1 cellular context compared by ENCODE assay signal in genomic region chr22:19430890-19431541, GRCh38.
TF ChIP-seq lines count a peak whose summit lies in the region.

No MANE protein-coding gene starts in this region.

TF ChIP-seq in HEK293, 187 proteins besides CTCF, POLR2A, EP300 and RAD21 (continued from another document):
- TF ChIP-seq HIC1 (tag by site-specific recombination; IDR thresholded peaks at IDR 0.05) (peak; percentile 80), ZNF416 (tag by site-specific recombination; IDR thresholded peaks at IDR 0.05) (no peak), ZNF140 (tag by site-specific recombination; IDR thresholded peaks at IDR 0.05) (no peak), ZBTB21 (tag by site-specific recombination; IDR thresholded peaks at IDR 0.05) (0 out of 2 replicates have a peak, but pooled peaks have one; percentile 4), ZNF18 (tag by site-specific recombination; IDR thresholded peaks at IDR 0.05) (no peak), PBX3 (CRISPR knock-in tag; IDR thresholded peaks at IDR 0.05) (no peak), ZNF707 (tag by site-specific recombination; IDR thresholded peaks at IDR 0.05) (no peak), ZBTB48 (tag by site-specific recombination; IDR thresholded peaks at IDR 0.05) (peak; percentile 59; the same call in 1 of the 2 replicates), ZNF169 (tag by site-specific recombination; IDR thresholded peaks at IDR 0.05) (no peak), SCRT2 (tag by site-specific recombination; IDR thresholded peaks at IDR 0.05) (peak; percentile 58), SCRT1 (tag by site-specific recombination; IDR thresholded peaks at IDR 0.05; ENCODE audit: borderline replicate concordance) (0 out of 2 replicates have a peak, but pooled peaks have one; percentile 29), ZNF473 (tag by site-specific recombination; IDR thresholded peaks at IDR 0.05) (no peak), ZNF639 (tag by site-specific recombination; IDR thresholded peaks at IDR 0.05) (no peak), YY1 (tag by site-specific recombination; IDR thresholded peaks at IDR 0.05) (0 out of 2 replicates have a peak, but pooled peaks have one; percentile 26), ZNF221 (tag by site-specific recombination; IDR thresholded peaks at IDR 0.05; ENCODE audit: borderline replicate concordance) (no peak), ZNF335 (tag by site-specific recombination; conservative IDR thresholded peaks at IDR 0.05) (peak; percentile 42), GLIS2 (tag by site-specific recombination; IDR thresholded peaks at IDR 0.05) (peak; percentile 30; the same call in 1 of the 2 replicates), ZNF514 (tag by site-specific recombination; IDR thresholded peaks at IDR 0.05) (no peak), ZNF394 (tag by site-specific recombination; IDR thresholded peaks at IDR 0.05; ENCODE audit: borderline replicate concordance) (no peak), ZNF292 (tag by site-specific recombination; IDR thresholded peaks at IDR 0.05; ENCODE audit: borderline replicate concordance, low read depth) (no peak), ZNF596 (tag by site-specific recombination; IDR thresholded peaks at IDR 0.05) (no peak), ZBTB17 (tag by site-specific recombination; IDR thresholded peaks at IDR 0.05) (peak; percentile 71), ZNF202 (tag by site-specific recombination; IDR thresholded peaks at IDR 0.05; ENCODE audit: borderline replicate concordance) (no peak), HOXA7 (CRISPR knock-in tag; IDR thresholded peaks at IDR 0.05; ENCODE audit: borderline replicate concordance) (no peak), SP3 (tag by site-specific recombination; IDR thresholded peaks at IDR 0.05) (no peak), IKZF3 (tag by site-specific recombination; IDR thresholded peaks at IDR 0.05) (0 out of 2 replicates have a peak, but pooled peaks have one; percentile 0), ZBTB20 (tag by site-specific recombination; IDR thresholded peaks at IDR 0.05) (peak; percentile 81), KLF7 (tag by site-specific recombination; IDR thresholded peaks at IDR 0.05; ENCODE audit: borderline replicate concordance) (no peak), ZNF341 (tag by site-specific recombination; IDR thresholded peaks at IDR 0.05; ENCODE audit: low read depth) (0 out of 2 replicates have a peak, but pooled peaks have one; percentile 1), MYNN (tag by site-specific recombination; IDR thresholded peaks at IDR 0.05; ENCODE audit: borderline replicate concordance) (no peak), KLF1 (tag by site-specific recombination; IDR thresholded peaks at IDR 0.05) (no peak), ZNF555 (tag by site-specific recombination; conservative IDR thresholded peaks at IDR 0.05) (no peak), ZFHX2 (tag by site-specific recombination; conservative IDR thresholded peaks at IDR 0.05) (no peak), ZNF530 (tag by site-specific recombination; IDR thresholded peaks at IDR 0.05; ENCODE audit: low read depth) (no peak)
- TF ChIP-seq, protein P1, sequence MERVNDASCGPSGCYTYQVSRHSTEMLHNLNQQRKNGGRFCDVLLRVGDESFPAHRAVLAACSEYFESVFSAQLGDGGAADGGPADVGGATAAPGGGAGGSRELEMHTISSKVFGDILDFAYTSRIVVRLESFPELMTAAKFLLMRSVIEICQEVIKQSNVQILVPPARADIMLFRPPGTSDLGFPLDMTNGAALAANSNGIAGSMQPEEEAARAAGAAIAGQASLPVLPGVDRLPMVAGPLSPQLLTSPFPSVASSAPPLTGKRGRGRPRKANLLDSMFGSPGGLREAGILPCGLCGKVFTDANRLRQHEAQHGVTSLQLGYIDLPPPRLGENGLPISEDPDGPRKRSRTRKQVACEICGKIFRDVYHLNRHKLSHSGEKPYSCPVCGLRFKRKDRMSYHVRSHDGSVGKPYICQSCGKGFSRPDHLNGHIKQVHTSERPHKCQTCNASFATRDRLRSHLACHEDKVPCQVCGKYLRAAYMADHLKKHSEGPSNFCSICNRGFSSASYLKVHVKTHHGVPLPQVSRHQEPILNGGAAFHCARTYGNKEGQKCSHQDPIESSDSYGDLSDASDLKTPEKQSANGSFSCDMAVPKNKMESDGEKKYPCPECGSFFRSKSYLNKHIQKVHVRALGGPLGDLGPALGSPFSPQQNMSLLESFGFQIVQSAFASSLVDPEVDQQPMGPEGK (tag by site-specific recombination; IDR thresholded peaks at IDR 0.05), result peak; percentile 69
- TF ChIP-seq, protein P2, sequence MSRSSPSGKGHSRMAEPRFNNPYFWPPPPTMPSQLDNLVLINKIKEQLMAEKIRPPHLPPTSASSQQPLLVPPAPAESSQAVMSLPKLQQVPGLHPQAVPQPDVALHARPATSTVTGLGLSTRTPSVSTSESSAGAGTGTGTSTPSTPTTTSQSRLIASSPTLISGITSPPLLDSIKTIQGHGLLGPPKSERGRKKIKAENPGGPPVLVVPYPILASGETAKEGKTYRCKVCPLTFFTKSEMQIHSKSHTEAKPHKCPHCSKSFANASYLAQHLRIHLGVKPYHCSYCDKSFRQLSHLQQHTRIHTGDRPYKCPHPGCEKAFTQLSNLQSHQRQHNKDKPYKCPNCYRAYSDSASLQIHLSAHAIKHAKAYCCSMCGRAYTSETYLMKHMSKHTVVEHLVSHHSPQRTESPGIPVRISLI (tag by site-specific recombination; IDR thresholded peaks at IDR 0.05), result no peak
- TF ChIP-seq, protein P3, sequence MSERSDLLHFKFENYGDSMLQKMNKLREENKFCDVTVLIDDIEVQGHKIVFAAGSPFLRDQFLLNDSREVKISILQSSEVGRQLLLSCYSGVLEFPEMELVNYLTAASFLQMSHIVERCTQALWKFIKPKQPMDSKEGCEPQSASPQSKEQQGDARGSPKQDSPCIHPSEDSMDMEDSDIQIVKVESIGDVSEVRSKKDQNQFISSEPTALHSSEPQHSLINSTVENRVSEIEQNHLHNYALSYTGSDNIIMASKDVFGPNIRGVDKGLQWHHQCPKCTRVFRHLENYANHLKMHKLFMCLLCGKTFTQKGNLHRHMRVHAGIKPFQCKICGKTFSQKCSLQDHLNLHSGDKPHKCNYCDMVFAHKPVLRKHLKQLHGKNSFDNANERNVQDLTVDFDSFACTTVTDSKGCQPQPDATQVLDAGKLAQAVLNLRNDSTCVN (tag by site-specific recombination; optimal IDR thresholded peaks at IDR 0.05), result peak; percentile 69
- TF ChIP-seq, protein P4, sequence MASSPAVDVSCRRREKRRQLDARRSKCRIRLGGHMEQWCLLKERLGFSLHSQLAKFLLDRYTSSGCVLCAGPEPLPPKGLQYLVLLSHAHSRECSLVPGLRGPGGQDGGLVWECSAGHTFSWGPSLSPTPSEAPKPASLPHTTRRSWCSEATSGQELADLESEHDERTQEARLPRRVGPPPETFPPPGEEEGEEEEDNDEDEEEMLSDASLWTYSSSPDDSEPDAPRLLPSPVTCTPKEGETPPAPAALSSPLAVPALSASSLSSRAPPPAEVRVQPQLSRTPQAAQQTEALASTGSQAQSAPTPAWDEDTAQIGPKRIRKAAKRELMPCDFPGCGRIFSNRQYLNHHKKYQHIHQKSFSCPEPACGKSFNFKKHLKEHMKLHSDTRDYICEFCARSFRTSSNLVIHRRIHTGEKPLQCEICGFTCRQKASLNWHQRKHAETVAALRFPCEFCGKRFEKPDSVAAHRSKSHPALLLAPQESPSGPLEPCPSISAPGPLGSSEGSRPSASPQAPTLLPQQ (tag by site-specific recombination; IDR thresholded peaks at IDR 0.05), result 0 out of 2 replicates have a peak, but pooled peaks have one; percentile 1
- TF ChIP-seq, protein P5, sequence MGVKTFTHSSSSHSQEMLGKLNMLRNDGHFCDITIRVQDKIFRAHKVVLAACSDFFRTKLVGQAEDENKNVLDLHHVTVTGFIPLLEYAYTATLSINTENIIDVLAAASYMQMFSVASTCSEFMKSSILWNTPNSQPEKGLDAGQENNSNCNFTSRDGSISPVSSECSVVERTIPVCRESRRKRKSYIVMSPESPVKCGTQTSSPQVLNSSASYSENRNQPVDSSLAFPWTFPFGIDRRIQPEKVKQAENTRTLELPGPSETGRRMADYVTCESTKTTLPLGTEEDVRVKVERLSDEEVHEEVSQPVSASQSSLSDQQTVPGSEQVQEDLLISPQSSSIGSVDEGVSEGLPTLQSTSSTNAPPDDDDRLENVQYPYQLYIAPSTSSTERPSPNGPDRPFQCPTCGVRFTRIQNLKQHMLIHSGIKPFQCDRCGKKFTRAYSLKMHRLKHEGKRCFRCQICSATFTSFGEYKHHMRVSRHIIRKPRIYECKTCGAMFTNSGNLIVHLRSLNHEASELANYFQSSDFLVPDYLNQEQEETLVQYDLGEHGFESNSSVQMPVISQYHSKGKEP (tag by site-specific recombination; IDR thresholded peaks at IDR 0.05), result no peak
